Comparison of ENCODE assay signal across 29 cellular contexts in genomic region chr6:23600118-23600517, GRCh38.
"Had no signal": no experiment of that assay in that cellular context is flagged by ENCODE, and none has a peak within 500 bp of the region (broad histone marks: within the 10 kb centered on the region; RNA-seq: fewer than 3 reads in every experiment).

No MANE protein-coding gene starts in this region.

- DNase-seq: activated B cell treated with CpG ODN at 0.5 μM for 24 hours; activated CD4-positive, alpha-beta memory T cell treated with anti-CD3 and anti-CD28 coated beads for 36 hours; activated CD8-positive, alpha-beta memory T cell treated with anti-CD3 and anti-CD28 coated beads, Interleukin-2, amount 10 ng/mL, durations not matched to agents 7 days and 5 days; activated CD8-positive, alpha-beta memory T cell treated with anti-CD3 and anti-CD28 coated beads, Interleukin-2, amount 50 U/mL, for 4 hours; activated CD8-positive, alpha-beta T cell treated with anti-CD3 and anti-CD28 coated beads, Interleukin-2, amount 10 ng/mL, durations not matched to agents 7 days and 5 days; activated effector memory CD4-positive, alpha-beta T cell treated with anti-CD3 and anti-CD28 coated beads, Interleukin-2, amount 50 U/mL, for 16 hours; activated naive CD4-positive, alpha-beta T cell treated with anti-CD3 and anti-CD28 coated beads for 36 hours; activated naive CD8-positive, alpha-beta T cell treated with anti-CD3 and anti-CD28 coated beads for 36 hours; activated naive CD8-positive, alpha-beta T cell treated with anti-CD3 and anti-CD28 coated beads, Interleukin-2, amount 50 U/mL, for 24 hours; activated T-cell treated with anti-CD3 and anti-CD28 coated beads, Interleukin-2, amount 50 U/mL, for 1 hour; activated T-cell treated with anti-CD3 and anti-CD28 coated beads, Interleukin-2, amount 50 U/mL, for 48 hours; adrenal gland; amygdala; aorta; body of pancreas; caudate nucleus; effector memory CD4-positive, alpha-beta T cell; endodermal cell; erythroblast; foreskin keratinocyte; gastrocnemius medialis; glutamatergic neuron; heart left ventricle; T-helper 1 cell; T-helper 17 cell; T1000; WERI-Rb-1 had no signal

- H3K27ac ChIP-seq: adrenal gland, body of pancreas, esophagus muscularis mucosa, foreskin keratinocyte, gastrocnemius medialis, heart left ventricle, WERI-Rb-1 had no signal

- ATAC-seq: activated CD4-positive, CD25-positive, alpha-beta regulatory T cell treated with anti-CD3 and anti-CD28 coated beads, Interleukin-2, amount 50 U/mL, for 24 hours; activated CD8-positive, alpha-beta memory T cell treated with anti-CD3 and anti-CD28 coated beads, Interleukin-2, amount 10 ng/mL, durations not matched to agents 7 days and 5 days; activated CD8-positive, alpha-beta T cell treated with anti-CD3 and anti-CD28 coated beads, Interleukin-2, amount 10 ng/mL, durations not matched to agents 7 days and 5 days; activated naive CD8-positive, alpha-beta T cell treated with anti-CD3 and anti-CD28 coated beads, Interleukin-2, amount 50 U/mL, for 24 hours; body of pancreas; foreskin keratinocyte; gastrocnemius medialis; heart left ventricle; T-helper 17 cell had no signal

- H3K4me3 ChIP-seq: adrenal gland, body of pancreas, esophagus muscularis mucosa, gastrocnemius medialis, heart left ventricle had no signal
